Comparison of ENCODE assay signal across 1 cellular context in the genomic region with DNA sequence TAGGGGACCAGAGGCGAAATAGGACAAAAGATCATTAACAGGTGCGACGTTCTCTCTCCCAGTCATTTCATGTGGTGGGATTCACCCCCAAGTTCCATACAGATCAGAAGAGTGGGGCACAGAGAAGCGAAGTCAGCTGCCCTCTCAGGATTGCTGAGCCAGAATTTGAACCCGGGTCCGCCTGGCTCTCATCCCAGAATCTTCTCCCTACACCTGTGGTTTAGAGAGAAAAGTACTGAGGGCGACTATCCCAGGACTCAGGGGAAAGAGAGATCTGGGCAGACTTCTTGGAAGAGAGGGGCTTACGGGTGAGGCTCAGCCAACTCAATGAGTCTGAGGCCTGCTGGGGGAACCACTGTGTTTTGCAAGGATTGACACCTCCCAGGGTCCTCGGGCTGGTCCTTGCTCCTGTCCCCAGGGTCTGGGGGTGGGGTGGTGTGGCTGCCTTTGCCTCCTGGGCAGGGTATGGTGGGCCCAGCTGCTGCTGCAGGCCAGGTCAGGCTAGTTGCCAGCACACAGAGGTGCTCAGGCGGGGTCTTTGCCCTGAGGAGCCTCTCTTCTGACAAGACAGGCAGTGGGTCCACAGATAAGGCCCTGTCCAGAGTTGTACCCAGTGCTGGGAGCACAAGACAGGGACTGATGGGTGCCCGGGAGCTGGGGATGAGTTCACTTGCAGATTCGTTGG.
A peak's percentile ranks its signal among the peaks of the same experiment; 100 is the strongest.
TF ChIP-seq lines count a peak whose summit lies in the region.

No MANE protein-coding gene starts in this region.

TF ChIP-seq in HepG2, 621 proteins besides CTCF, POLR2A, EP300 and RAD21:
- TF ChIP-seq CEBPG (CRISPR knock-in tag; IDR thresholded peaks at IDR 0.05) (no peak), DR1 (CRISPR knock-in tag; IDR thresholded peaks at IDR 0.05) (0 out of 2 replicates have a peak, but pooled peaks have one; percentile 21), ZNF615 (CRISPR knock-in tag; IDR thresholded peaks at IDR 0.05; ENCODE audit: borderline replicate concordance) (no peak)
TF ChIP-seq in HepG2: peak in this region for 1.
